Comparison of ENCODE assay signal across 9 cellular contexts in genomic region chr11:16981651-16982194, GRCh38. TPM values are rescaled to one million over a fixed set of nuclear protein-coding genes. Genes with fewer than 3 reads are reported as not detected.
DNase-seq lines count a peak whose midpoint lies in the region; ATAC-seq and TF ChIP-seq lines count a peak whose summit lies in the region.
"Had no signal": no experiment of that assay in that cellular context is flagged by ENCODE, and none has a peak within 500 bp of the region (broad histone marks: within the 10 kb centered on the region; RNA-seq: fewer than 3 reads in every experiment).

No MANE protein-coding gene starts in this region.

- no peaks in the 10 kb centered on the region for H3K9me3 ChIP-seq in left lung

- peak; percentile 38 for ATAC-seq in left lung
- no peak for ATAC-seq in HG03442 (IDR thresholded peaks at IDR 0.05; ENCODE audit: unreplicated experiment)
- ATAC-seq in GM21447 (IDR thresholded peaks at IDR 0.05; ENCODE audit: unreplicated experiment), result no peak

- no peaks in the 10 kb centered on the region for H3K27me3 Mint-ChIP-seq in type B pancreatic cell
- peaks cover 3% of the 10 kb centered on the region for H3K27me3 Mint-ChIP-seq in activated naive CD4-positive, alpha-beta T cell treated with anti-CD3 and anti-CD28 coated beads, Interleukin-2, amount 10 ng/mL, durations not matched to agents 7 days and 5 days

- H3K36me3 Mint-ChIP-seq in type B pancreatic cell, result no peaks in the 10 kb centered on the region
- no peaks in the 10 kb centered on the region for H3K36me3 Mint-ChIP-seq in activated naive CD4-positive, alpha-beta T cell treated with anti-CD3 and anti-CD28 coated beads, Interleukin-2, amount 10 ng/mL, durations not matched to agents 7 days and 5 days

- no peak overlapping the region for H3K4me3 ChIP-seq in left lung

- DNase-seq in NCI-H146 (lab: John Stamatoyannopoulos, UW) (peak; percentile 42), NCI-H146 treated with DMSO at 0.1 percent for 48 hours (lab: John Stamatoyannopoulos, UW; ENCODE audit: unreplicated experiment) (no peak), dedifferentiated amniotic fluid mesenchymal stem cell (ENCODE audit: extremely low spot score) (peak; percentile 52), left lung (peak in 1 of 2 donors; percentile 45), type B pancreatic cell (ENCODE audit: extremely low spot score, unreplicated experiment) (peak; percentile 78)
- DNase-seq in activated naive CD4-positive, alpha-beta T cell treated with anti-CD3 and anti-CD28 coated beads, Interleukin-2, amount 10 ng/mL, durations not matched to agents 7 days and 5 days, result no peak
- DNase-seq: activated CD4-positive, CD25-positive, alpha-beta regulatory T cell treated with anti-CD3 and anti-CD28 coated beads, Interleukin-2, amount 50 U/mL, for 72 hours had no signal

- H3K36me3 ChIP-seq in left lung, result no peaks in the 10 kb centered on the region

- peak overlapping the region; percentile 26 to 54 for H3K27ac ChIP-seq in left lung

- peak overlapping the region; percentile 90 for H3K27ac Mint-ChIP-seq in type B pancreatic cell
- no peak overlapping the region for H3K27ac Mint-ChIP-seq in activated naive CD4-positive, alpha-beta T cell treated with anti-CD3 and anti-CD28 coated beads, Interleukin-2, amount 10 ng/mL, durations not matched to agents 7 days and 5 days

- H3K27me3 ChIP-seq in left lung, result no peaks in the 10 kb centered on the region

- H3K9me3 Mint-ChIP-seq in type B pancreatic cell, result no peaks in the 10 kb centered on the region
- H3K9me3 Mint-ChIP-seq in activated naive CD4-positive, alpha-beta T cell treated with anti-CD3 and anti-CD28 coated beads, Interleukin-2, amount 10 ng/mL, durations not matched to agents 7 days and 5 days, result no peaks in the 10 kb centered on the region

- no peak overlapping the region for H3K4me3 Mint-ChIP-seq in type B pancreatic cell
- no peak overlapping the region for H3K4me3 Mint-ChIP-seq in activated naive CD4-positive, alpha-beta T cell treated with anti-CD3 and anti-CD28 coated beads, Interleukin-2, amount 10 ng/mL, durations not matched to agents 7 days and 5 days

- H3K4me1 ChIP-seq in left lung, result peaks cover 11 to 15% of the 10 kb centered on the region in 2 donors

- peaks cover 76% of the 10 kb centered on the region for H3K4me1 Mint-ChIP-seq in type B pancreatic cell (ENCODE audit: unreplicated experiment)
- H3K4me1 Mint-ChIP-seq in activated naive CD4-positive, alpha-beta T cell treated with anti-CD3 and anti-CD28 coated beads, Interleukin-2, amount 10 ng/mL, durations not matched to agents 7 days and 5 days, result peaks cover 16% of the 10 kb centered on the region

- CTCF ChIA-PET in activated naive CD4-positive, alpha-beta T cell treated with anti-CD3 and anti-CD28 coated beads, Interleukin-2, amount 10 ng/mL, durations not matched to agents 7 days and 5 days (lab: Charles Lee), result no interaction called here

- TF ChIP-seq CTCF in left lung (IDR thresholded peaks at IDR 0.05), result no peak
- TF ChIP-seq CTCF in type B pancreatic cell (conservative IDR thresholded peaks at IDR 0.05), result no peak

- intact Hi-C loops in left lung (cut with DNase I), result no loop called here

RNA-seq across cellular contexts. Expression of gene PLEKHA7, which starts 32.5 kb away (rescaled TPM):
- total RNA-seq in left lung, result 10 to 100 TPM; 28.6 to 29.0 TPM
- total RNA-seq in type B pancreatic cell (ENCODE audit: low replicate concordance), result 64.7 and 177 TPM in 2 replicates

Comparison
In these comparisons a context has a peak if more than half of its experiments do, and no peak if none do; other contexts are left out.
1. DNase-seq: peak in NCI-H146 (single experiment), dedifferentiated amniotic fluid mesenchymal stem cell (single experiment) and type B pancreatic cell (single experiment); none in NCI-H146 treated with DMSO at 0.1 percent for 48 hours (single experiment) and activated naive CD4-positive, alpha-beta T cell treated with anti-CD3 and anti-CD28 coated beads, Interleukin-2, amount 10 ng/mL, durations not matched to agents 7 days and 5 days (single experiment).